Comparison of ENCODE assay signal across 30 cellular contexts in the genomic region with DNA sequence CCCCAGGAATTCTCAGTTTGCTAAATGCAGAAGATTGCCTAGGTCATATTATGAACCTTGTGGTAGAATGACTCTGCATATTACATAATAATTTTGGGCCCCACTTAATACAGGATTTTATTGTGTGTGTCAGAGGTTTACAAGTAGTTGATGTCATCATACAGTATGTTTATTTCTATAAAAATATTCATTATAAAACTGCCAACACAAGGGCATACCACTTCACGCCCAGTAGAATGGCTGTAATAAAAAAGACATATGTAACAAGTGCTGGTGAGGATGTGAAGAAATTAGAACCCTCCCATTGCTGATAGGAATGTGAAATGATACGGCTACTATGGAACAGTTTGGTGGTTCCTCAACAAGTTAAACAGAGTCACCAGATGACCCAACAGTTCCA.
"Had no signal": no experiment of that assay in that cellular context is flagged by ENCODE, and none has a peak within 500 bp of the region (broad histone marks: within the 10 kb centered on the region; RNA-seq: fewer than 3 reads in every experiment).

No MANE protein-coding gene starts in this region.

- H3K27me3 Mint-ChIP-seq: activated B cell treated with CpG ODN at 0.5 μM for 24 hours; activated CD8-positive, alpha-beta T cell treated with anti-CD3 and anti-CD28 coated beads for 36 hours; activated naive CD8-positive, alpha-beta T cell; brain; central memory CD8-positive, alpha-beta T cell; dendritic cell treated with granulocyte-macrophage colony-stimulating factor and Interleukin-4, amounts not matched to agents 40 ng/mL and 50 ng/mL, for 4 days; T-helper 17 cell had no signal

- H3K9me3 ChIP-seq: ascending aorta, gastroesophageal sphincter had no signal

- H3K27ac ChIP-seq: ascending aorta, coronary artery, dorsolateral prefrontal cortex, WERI-Rb-1 had no signal

- H3K4me3 ChIP-seq: ascending aorta, coronary artery, dorsolateral prefrontal cortex, gastroesophageal sphincter had no signal

- H3K4me1 ChIP-seq: ascending aorta, gastroesophageal sphincter had no signal

- H3K9me3 Mint-ChIP-seq: activated B cell treated with CpG ODN at 0.5 μM for 24 hours; activated CD8-positive, alpha-beta T cell treated with anti-CD3 and anti-CD28 coated beads for 36 hours; central memory CD8-positive, alpha-beta T cell; dendritic cell treated with granulocyte-macrophage colony-stimulating factor and Interleukin-4, amounts not matched to agents 40 ng/mL and 50 ng/mL, for 4 days had no signal

- H3K4me3 Mint-ChIP-seq: activated B cell treated with CpG ODN at 0.5 μM for 24 hours; activated CD8-positive, alpha-beta T cell treated with anti-CD3 and anti-CD28 coated beads for 36 hours; activated naive CD8-positive, alpha-beta T cell; brain; central memory CD8-positive, alpha-beta T cell; dendritic cell treated with granulocyte-macrophage colony-stimulating factor and Interleukin-4, amounts not matched to agents 40 ng/mL and 50 ng/mL, for 4 days; endodermal cell; T-helper 17 cell; T-helper 2 cell treated with Interferon-gamma antibody and Interleukin-4, amounts not matched to agents 5 μg/mL and 100 μg/mL, for 36 hours had no signal

- DNase-seq: activated B cell treated with CpG ODN at 0.5 μM for 24 hours; activated CD4-positive, alpha-beta T cell treated with anti-CD3 and anti-CD28 coated beads for 48 hours; activated CD4-positive, alpha-beta T cell treated with anti-CD3 and anti-CD28 coated beads, Interleukin-2, amount 50 U/mL, for 1 hour; activated CD4-positive, alpha-beta T cell treated with anti-CD3 and anti-CD28 coated beads, Interleukin-2, amount 50 U/mL, for 48 hours; activated CD8-positive, alpha-beta memory T cell treated with anti-CD3 and anti-CD28 coated beads for 24 hours; activated CD8-positive, alpha-beta T cell treated with anti-CD3 and anti-CD28 coated beads for 36 hours; activated gamma-delta T cell; activated naive CD4-positive, alpha-beta T cell; activated naive CD4-positive, alpha-beta T cell treated with anti-CD3 and anti-CD28 coated beads, Interleukin-2, amount 50 U/mL, for 16 hours; activated T-cell treated with anti-CD3 and anti-CD28 coated beads, Interleukin-2, amount 50 U/mL, for 1 hour; activated T-cell treated with anti-CD3 and anti-CD28 coated beads, Interleukin-2, amount 50 U/mL, for 48 hours; amygdala; dorsolateral prefrontal cortex; effector memory CD4-positive, alpha-beta T cell; endodermal cell; foreskin melanocyte; T-helper 1 cell; T-helper 17 cell; T1000; WERI-Rb-1 had no signal

- H3K27ac Mint-ChIP-seq: activated B cell treated with CpG ODN at 0.5 μM for 24 hours; brain; dendritic cell treated with granulocyte-macrophage colony-stimulating factor and Interleukin-4, amounts not matched to agents 40 ng/mL and 50 ng/mL, for 4 days; endodermal cell; T-helper 17 cell; T-helper 2 cell treated with Interferon-gamma antibody and Interleukin-4, amounts not matched to agents 5 μg/mL and 100 μg/mL, for 36 hours had no signal

- H3K27me3 ChIP-seq: ascending aorta, dorsolateral prefrontal cortex, gastroesophageal sphincter had no signal

- H3K4me1 Mint-ChIP-seq: activated B cell treated with CpG ODN at 0.5 μM for 24 hours; brain; central memory CD8-positive, alpha-beta T cell; endodermal cell had no signal

- ATAC-seq: activated CD4-positive, CD25-positive, alpha-beta regulatory T cell treated with anti-CD3 and anti-CD28 coated beads, Interleukin-2, amount 50 U/mL, for 24 hours; activated CD8-positive, alpha-beta T cell treated with anti-CD3 and anti-CD28 coated beads for 36 hours; esophagus mucosa; gastroesophageal sphincter had no signal
